ENCODE assay signal across 8 cellular contexts in the genomic region with DNA sequence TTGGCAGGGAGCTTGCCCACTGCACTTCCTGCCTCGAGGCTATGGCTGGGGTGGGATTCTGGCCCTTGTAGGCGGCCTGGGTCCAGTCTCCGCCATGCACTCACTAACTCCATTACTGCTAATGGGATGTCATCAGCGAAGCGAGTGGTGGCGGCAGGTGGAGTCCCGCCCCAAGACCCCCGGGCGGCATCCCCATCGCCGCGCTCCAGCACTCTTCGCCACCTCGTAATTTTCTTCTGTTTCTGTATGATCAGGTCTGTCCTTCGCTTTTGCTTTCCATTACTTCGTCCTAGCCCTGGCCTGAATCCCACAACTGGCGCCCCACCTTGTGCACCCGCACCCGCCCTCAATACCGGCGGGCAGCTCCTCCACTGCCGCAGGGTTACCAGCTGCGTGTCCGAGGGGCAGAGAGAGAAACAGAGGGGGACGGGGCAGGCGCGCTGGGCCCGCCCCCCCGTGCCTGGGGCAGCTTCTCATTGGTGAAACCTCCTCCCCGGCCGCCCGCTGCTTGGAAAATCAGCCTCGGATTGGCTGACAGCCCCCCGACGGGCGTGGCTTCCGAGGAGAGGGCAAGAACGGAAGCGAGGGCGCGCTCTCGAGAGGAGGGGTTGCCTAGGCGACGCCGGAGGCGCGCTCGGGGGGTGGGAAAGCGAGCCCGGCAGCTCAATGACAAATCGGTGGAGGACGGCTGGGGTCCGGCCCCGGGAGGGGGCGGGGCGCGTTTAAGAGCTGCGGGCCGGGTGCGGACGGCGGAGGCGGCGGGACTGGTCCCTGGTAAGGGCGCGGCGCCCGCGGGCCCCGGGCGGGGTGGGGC. TPM values are rescaled to one million over a fixed set of nuclear protein-coding genes. Genes with fewer than 3 reads are reported as not detected.
DNase-seq lines count a peak whose midpoint lies in the region; ATAC-seq and TF ChIP-seq lines count a peak whose summit lies in the region.

Gene RALB, plus strand, starts transcription at position 646 of the 814 bp plus-strand sequence. CDS start 25,813 bp downstream, outside the sequence.

- 0% methylated on average over 24 to 36 of the region's 71 CpGs for WGBS in tibial nerve, 2 donors

- peaks cover 18% of the 10 kb centered on the region for H3K27me3 Mint-ChIP-seq in activated naive CD8-positive, alpha-beta T cell treated with anti-CD3 and anti-CD28 coated beads, Interleukin-2, amount 50 U/mL, for 24 hours

- DNase-seq in GM12865 (ENCODE audit: low read depth), result peak; percentile 99
- peak; percentile 87 for DNase-seq in NCI-H1417 treated with DMSO at 0.1 percent for 48 hours (lab: John Stamatoyannopoulos, UW)
- DNase-seq in SW480 (ENCODE audit: low spot score), result peak; percentile 97
- DNase-seq in activated naive CD8-positive, alpha-beta T cell treated with anti-CD3 and anti-CD28 coated beads, Interleukin-2, amount 50 U/mL, for 24 hours, result peak; percentile 99
- peak; percentile 100 for DNase-seq in Right ventricle myocardium superior
- DNase-seq in tibial nerve (ENCODE audit: low spot score in 2 of 2), result peak; percentile 98 to 99

- H2AFZ ChIP-seq in parathyroid adenoma, result peak within 1 kb of the TSS; percentile 58

- H3K27ac ChIP-seq in parathyroid adenoma (peak within 1 kb of the TSS; percentile 90), tibial nerve (peak within 1 kb of the TSS; percentile 54 to 95 (median 90))

- TF ChIP-seq EP300 in tibial nerve (IDR thresholded peaks at IDR 0.05), result peak; percentile 59 to 81

- H3K9ac ChIP-seq in parathyroid adenoma, result peak within 1 kb of the TSS; percentile 93

- H3K27me3 ChIP-seq in parathyroid adenoma (ENCODE audit: control insufficient read depth, insufficient read depth, low read length) (no peaks in the 10 kb centered on the region), tibial nerve (peaks cover 0 to 9% of the 10 kb centered on the region in 2 donors)

- intact Hi-C loops in Right ventricle myocardium superior (cut with DNase I), result no loop called here

- H3K4me3 ChIP-seq in GM12865 (ENCODE audit: low read depth, low read length), result peak within 1 kb of the TSS; percentile 91
- H3K4me3 ChIP-seq in parathyroid adenoma (ENCODE audit: low read depth, low read length), result peak within 1 kb of the TSS; percentile 98
- H3K4me3 ChIP-seq in tibial nerve, result peak within 1 kb of the TSS; percentile 62 to 96 (median 78)

- peak within 1 kb of the TSS; percentile 75 for H3K4me2 ChIP-seq in parathyroid adenoma (ENCODE audit: low read length)

- peak in 1 of 2 donors; percentile 54 for TF ChIP-seq POLR2A in tibial nerve (IDR thresholded peaks at IDR 0.05)

- no peaks in the 10 kb centered on the region for H3K36me3 ChIP-seq in parathyroid adenoma (ENCODE audit: control insufficient read depth, insufficient read depth, low read length)
- H3K36me3 ChIP-seq in tibial nerve, result no peaks in the 10 kb centered on the region

- H3K9me3 ChIP-seq in parathyroid adenoma (ENCODE audit: control insufficient read depth, low read length), result no peaks in the 10 kb centered on the region
- no peaks in the 10 kb centered on the region for H3K9me3 ChIP-seq in tibial nerve

- ATAC-seq in HG02763 (IDR thresholded peaks at IDR 0.05; ENCODE audit: unreplicated experiment) (peak; percentile 93), Right ventricle myocardium superior (ENCODE audit: poor library complexity) (peak; percentile 96)
- peak; percentile 89 for ATAC-seq in activated naive CD8-positive, alpha-beta T cell treated with anti-CD3 and anti-CD28 coated beads, Interleukin-2, amount 50 U/mL, for 24 hours

- peaks cover 4% of the 10 kb centered on the region for H3K36me3 Mint-ChIP-seq in activated naive CD8-positive, alpha-beta T cell treated with anti-CD3 and anti-CD28 coated beads, Interleukin-2, amount 50 U/mL, for 24 hours (ENCODE audit: low read depth)

- H3K4me1 ChIP-seq in parathyroid adenoma, result peaks cover 21% of the 10 kb centered on the region
- peaks cover 0 to 42% (median 10%) of the 10 kb centered on the region in 4 donors for H3K4me1 ChIP-seq in tibial nerve

- H3K79me2 ChIP-seq in parathyroid adenoma, result peaks cover 45% of the 10 kb centered on the region

- peak within 1 kb of the TSS; percentile 99 for H3K4me3 Mint-ChIP-seq in activated naive CD8-positive, alpha-beta T cell treated with anti-CD3 and anti-CD28 coated beads, Interleukin-2, amount 50 U/mL, for 24 hours

- no peak for TF ChIP-seq CTCF in GM12865 (IDR thresholded peaks at IDR 0.05; ENCODE audit: insufficient read depth, low read depth, low read length, missing control alignments)
- TF ChIP-seq CTCF in parathyroid adenoma (IDR thresholded peaks at IDR 0.05), result no peak
- no peak for TF ChIP-seq CTCF in tibial nerve (IDR thresholded peaks at IDR 0.05)

- H3K9me3 Mint-ChIP-seq in activated naive CD8-positive, alpha-beta T cell treated with anti-CD3 and anti-CD28 coated beads, Interleukin-2, amount 50 U/mL, for 24 hours, result no peaks in the 10 kb centered on the region

- H3K27ac Mint-ChIP-seq in activated naive CD8-positive, alpha-beta T cell treated with anti-CD3 and anti-CD28 coated beads, Interleukin-2, amount 50 U/mL, for 24 hours, result peak within 1 kb of the TSS; percentile 82

- H3K4me1 Mint-ChIP-seq in activated naive CD8-positive, alpha-beta T cell treated with anti-CD3 and anti-CD28 coated beads, Interleukin-2, amount 50 U/mL, for 24 hours, result peaks cover 42% of the 10 kb centered on the region

RNA-seq across cellular contexts. Expression of gene RALB, which starts in this region (rescaled TPM):
- 48.8 TPM for total RNA-seq in Right ventricle myocardium superior
- total RNA-seq in tibial nerve, result 10 to 100 TPM; 35.1 to 40.4 (median 39.8) TPM

Comparison
In these comparisons a context has a peak if more than half of its experiments do, and no peak if none do; other contexts are left out.
1. Peak in every context shown above with its lines: DNase-seq, ATAC-seq, H3K4me3 ChIP-seq and H3K27ac ChIP-seq.